2 cellular contexts compared by ENCODE assay signal in the genomic region with DNA sequence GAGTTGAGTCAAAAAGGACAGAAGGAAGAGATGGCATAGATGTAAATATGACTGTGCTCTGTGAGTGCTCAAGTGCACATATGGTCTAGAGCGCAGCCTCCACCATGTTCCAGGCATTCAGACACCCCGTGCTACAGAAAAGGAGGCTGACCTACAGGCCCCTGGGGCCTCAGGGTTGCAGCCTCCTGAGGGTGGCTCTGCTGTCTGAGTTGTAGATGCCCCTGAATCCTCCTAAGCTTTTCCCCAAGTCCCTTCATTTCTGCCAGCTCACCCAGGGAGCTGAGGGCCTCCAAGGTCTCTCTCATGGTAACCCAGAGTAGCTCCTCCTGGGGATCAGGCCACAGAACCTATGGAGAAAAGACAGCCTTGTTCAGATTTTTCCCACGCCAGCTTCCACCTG.
TF ChIP-seq lines count a peak whose summit lies in the region.

No MANE protein-coding gene starts in this region.

TF ChIP-seq in SK-N-SH, 30 proteins besides CTCF, POLR2A, EP300 and RAD21 (continued from another document):
- TF ChIP-seq TCF12 (IDR thresholded peaks at IDR 0.05) (no peak), GATA2 (CRISPR knock-in tag; IDR thresholded peaks at IDR 0.05) (no peak), GABPA (IDR thresholded peaks at IDR 0.05; ENCODE audit: low read depth) (no peak), MXI1 (IDR thresholded peaks at IDR 0.05; ENCODE audit: low read depth, low read length) (no peak), EZH2phosphoT487 (IDR thresholded peaks at IDR 0.05; ENCODE audit: borderline replicate concordance, low read depth) (no peak), RXRA (IDR thresholded peaks at IDR 0.05; ENCODE audit: borderline replicate concordance, low read depth) (no peak), CHD2 (IDR thresholded peaks at IDR 0.05; ENCODE audit: low read length, partially characterized antibody) (no peak), NFIC (IDR thresholded peaks at IDR 0.05; ENCODE audit: borderline replicate concordance) (no peak), FOSL2 (IDR thresholded peaks at IDR 0.05; ENCODE audit: borderline replicate concordance, low read depth) (no peak), ELF1 (IDR thresholded peaks at IDR 0.05) (no peak), NRF1 (IDR thresholded peaks at IDR 0.05; ENCODE audit: low read depth, low read length) (no peak), FOXM1 (IDR thresholded peaks at IDR 0.05; ENCODE audit: low read depth) (no peak), SIN3A (IDR thresholded peaks at IDR 0.05; ENCODE audit: borderline replicate concordance, low read depth, low read length) (no peak)
- TF ChIP-seq, protein P1, sequence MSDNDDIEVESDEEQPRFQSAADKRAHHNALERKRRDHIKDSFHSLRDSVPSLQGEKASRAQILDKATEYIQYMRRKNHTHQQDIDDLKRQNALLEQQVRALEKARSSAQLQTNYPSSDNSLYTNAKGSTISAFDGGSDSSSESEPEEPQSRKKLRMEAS (IDR thresholded peaks at IDR 0.05; ENCODE audit: low read depth): no peak
- TF ChIP-seq, protein P2, sequence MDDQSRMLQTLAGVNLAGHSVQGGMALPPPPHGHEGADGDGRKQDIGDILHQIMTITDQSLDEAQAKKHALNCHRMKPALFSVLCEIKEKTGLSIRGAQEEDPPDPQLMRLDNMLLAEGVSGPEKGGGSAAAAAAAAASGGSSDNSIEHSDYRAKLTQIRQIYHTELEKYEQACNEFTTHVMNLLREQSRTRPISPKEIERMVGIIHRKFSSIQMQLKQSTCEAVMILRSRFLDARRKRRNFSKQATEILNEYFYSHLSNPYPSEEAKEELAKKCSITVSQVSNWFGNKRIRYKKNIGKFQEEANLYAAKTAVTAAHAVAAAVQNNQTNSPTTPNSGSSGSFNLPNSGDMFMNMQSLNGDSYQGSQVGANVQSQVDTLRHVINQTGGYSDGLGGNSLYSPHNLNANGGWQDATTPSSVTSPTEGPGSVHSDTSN (IDR thresholded peaks at IDR 0.05): no peak
- TF ChIP-seq, protein P3, sequence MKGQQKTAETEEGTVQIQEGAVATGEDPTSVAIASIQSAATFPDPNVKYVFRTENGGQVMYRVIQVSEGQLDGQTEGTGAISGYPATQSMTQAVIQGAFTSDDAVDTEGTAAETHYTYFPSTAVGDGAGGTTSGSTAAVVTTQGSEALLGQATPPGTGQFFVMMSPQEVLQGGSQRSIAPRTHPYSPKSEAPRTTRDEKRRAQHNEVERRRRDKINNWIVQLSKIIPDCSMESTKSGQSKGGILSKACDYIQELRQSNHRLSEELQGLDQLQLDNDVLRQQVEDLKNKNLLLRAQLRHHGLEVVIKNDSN (IDR thresholded peaks at IDR 0.05; ENCODE audit: borderline replicate concordance, low read depth): no peak
- TF ChIP-seq, protein P4, sequence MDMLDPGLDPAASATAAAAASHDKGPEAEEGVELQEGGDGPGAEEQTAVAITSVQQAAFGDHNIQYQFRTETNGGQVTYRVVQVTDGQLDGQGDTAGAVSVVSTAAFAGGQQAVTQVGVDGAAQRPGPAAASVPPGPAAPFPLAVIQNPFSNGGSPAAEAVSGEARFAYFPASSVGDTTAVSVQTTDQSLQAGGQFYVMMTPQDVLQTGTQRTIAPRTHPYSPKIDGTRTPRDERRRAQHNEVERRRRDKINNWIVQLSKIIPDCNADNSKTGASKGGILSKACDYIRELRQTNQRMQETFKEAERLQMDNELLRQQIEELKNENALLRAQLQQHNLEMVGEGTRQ (IDR thresholded peaks at IDR 0.05; ENCODE audit: borderline replicate concordance, low read depth, low read length): no peak

TF ChIP-seq in SK-N-SH treated with all-trans-retinoic acid at 6 μM for 48 hours, 23 proteins besides CTCF, POLR2A, EP300 and RAD21:
- TF ChIP-seq, protein P5, sequence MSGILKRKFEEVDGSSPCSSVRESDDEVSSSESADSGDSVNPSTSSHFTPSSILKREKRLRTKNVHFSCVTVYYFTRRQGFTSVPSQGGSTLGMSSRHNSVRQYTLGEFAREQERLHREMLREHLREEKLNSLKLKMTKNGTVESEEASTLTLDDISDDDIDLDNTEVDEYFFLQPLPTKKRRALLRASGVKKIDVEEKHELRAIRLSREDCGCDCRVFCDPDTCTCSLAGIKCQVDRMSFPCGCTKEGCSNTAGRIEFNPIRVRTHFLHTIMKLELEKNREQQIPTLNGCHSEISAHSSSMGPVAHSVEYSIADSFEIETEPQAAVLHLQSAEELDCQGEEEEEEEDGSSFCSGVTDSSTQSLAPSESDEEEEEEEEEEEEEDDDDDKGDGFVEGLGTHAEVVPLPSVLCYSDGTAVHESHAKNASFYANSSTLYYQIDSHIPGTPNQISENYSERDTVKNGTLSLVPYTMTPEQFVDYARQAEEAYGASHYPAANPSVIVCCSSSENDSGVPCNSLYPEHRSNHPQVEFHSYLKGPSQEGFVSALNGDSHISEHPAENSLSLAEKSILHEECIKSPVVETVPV (CRISPR knock-in tag; IDR thresholded peaks at IDR 0.05): no peak
- no peak for TF ChIP-seq ESRRG (CRISPR knock-in tag; IDR thresholded peaks at IDR 0.05)
- no peak for TF ChIP-seq ZNF70 (CRISPR knock-in tag; IDR thresholded peaks at IDR 0.05)
- no peak for TF ChIP-seq OSR1 (CRISPR knock-in tag; IDR thresholded peaks at IDR 0.05)
- TF ChIP-seq, protein P6, sequence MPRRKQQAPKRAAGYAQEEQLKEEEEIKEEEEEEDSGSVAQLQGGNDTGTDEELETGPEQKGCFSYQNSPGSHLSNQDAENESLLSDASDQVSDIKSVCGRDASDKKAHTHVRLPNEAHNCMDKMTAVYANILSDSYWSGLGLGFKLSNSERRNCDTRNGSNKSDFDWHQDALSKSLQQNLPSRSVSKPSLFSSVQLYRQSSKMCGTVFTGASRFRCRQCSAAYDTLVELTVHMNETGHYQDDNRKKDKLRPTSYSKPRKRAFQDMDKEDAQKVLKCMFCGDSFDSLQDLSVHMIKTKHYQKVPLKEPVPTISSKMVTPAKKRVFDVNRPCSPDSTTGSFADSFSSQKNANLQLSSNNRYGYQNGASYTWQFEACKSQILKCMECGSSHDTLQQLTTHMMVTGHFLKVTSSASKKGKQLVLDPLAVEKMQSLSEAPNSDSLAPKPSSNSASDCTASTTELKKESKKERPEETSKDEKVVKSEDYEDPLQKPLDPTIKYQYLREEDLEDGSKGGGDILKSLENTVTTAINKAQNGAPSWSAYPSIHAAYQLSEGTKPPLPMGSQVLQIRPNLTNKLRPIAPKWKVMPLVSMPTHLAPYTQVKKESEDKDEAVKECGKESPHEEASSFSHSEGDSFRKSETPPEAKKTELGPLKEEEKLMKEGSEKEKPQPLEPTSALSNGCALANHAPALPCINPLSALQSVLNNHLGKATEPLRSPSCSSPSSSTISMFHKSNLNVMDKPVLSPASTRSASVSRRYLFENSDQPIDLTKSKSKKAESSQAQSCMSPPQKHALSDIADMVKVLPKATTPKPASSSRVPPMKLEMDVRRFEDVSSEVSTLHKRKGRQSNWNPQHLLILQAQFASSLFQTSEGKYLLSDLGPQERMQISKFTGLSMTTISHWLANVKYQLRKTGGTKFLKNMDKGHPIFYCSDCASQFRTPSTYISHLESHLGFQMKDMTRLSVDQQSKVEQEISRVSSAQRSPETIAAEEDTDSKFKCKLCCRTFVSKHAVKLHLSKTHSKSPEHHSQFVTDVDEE (CRISPR knock-in tag; IDR thresholded peaks at IDR 0.05): no peak
